ENCODE assay signal across 26 cellular contexts in the genomic region with DNA sequence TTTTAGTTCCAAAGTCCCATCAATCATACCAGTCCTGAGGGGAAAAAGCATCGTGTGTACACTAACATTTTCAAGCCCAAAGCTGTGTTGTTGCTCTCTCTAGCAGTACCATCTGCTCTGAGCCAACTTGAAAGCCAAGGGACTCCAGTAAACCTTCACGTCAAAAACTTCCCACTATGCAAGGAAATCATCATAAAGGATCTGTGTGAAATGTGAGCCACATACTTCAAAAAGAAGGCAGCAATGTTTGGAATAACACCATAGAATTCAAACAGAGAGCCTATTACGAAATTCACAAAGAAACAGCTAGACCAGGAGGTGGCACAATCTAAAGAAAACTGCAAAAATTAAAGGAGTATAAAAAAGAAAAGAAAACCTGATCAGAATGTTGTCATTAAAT.
DNase-seq lines count a peak whose midpoint lies in the region; ATAC-seq, FAIRE-seq and TF ChIP-seq lines count a peak whose summit lies in the region.
"Had no signal": no experiment of that assay in that cellular context is flagged by ENCODE, and none has a peak within 500 bp of the region (broad histone marks: within the 10 kb centered on the region; RNA-seq: fewer than 3 reads in every experiment).

No MANE protein-coding gene starts in this region.

- CTCF ChIA-PET in WTC11 (lab: Charles Lee): interaction anchor here (0.5 to 0.7 kb wide), 3 partner anchors 10 to 98 kb away, joined by 3 to 5 read pairs (median 3); no protein-coding TSS in a partner anchor

- no peaks in the 10 kb centered on the region for H3K9me3 ChIP-seq in smooth muscle cell (replicated peaks; ENCODE audit: low read depth)
- H3K9me3 ChIP-seq: BLaER1 treated with 17β-estradiol and CSF1 and Interleukin-3, amounts not matched to agents 10 nM and 100 nM; sigmoid colon had no signal

- POLR2A ChIA-PET in WTC11 (lab: Charles Lee): no interaction called here

- no peak for TF ChIP-seq CTCF in WTC11 (IDR thresholded peaks at IDR 0.05)
- no peak for TF ChIP-seq CTCF in fibroblast of the aortic adventitia (IDR thresholded peaks at IDR 0.05; ENCODE audit: insufficient read depth, low read length)
- no peak for TF ChIP-seq CTCF in smooth muscle cell (IDR thresholded peaks at IDR 0.05; ENCODE audit: borderline replicate concordance, insufficient read depth, poor library complexity, severe bottlenecking)

- no peak overlapping the region for H3K9ac ChIP-seq in smooth muscle cell (ENCODE audit: low read depth)
- H3K9ac ChIP-seq: BLaER1 treated with 17β-estradiol and CSF1 and Interleukin-3, amounts not matched to agents 10 nM and 100 nM had no signal

- H3K4me1 Mint-ChIP-seq in WTC11: peaks cover 33% of the 10 kb centered on the region
- H3K4me1 Mint-ChIP-seq: T-cell had no signal

- H3K4me3 ChIP-seq in fibroblast of the aortic adventitia (ENCODE audit: low read depth, low read length): no peak overlapping the region
- H3K4me3 ChIP-seq in smooth muscle cell: no peak overlapping the region
- H3K4me3 ChIP-seq: BLaER1 treated with 17β-estradiol and CSF1 and Interleukin-3, amounts not matched to agents 10 nM and 100 nM; heart right ventricle; lung; sigmoid colon had no signal

- H3K9me3 Mint-ChIP-seq in WTC11: peaks cover 5% of the 10 kb centered on the region

- no peaks in the 10 kb centered on the region for H3K27me3 ChIP-seq in smooth muscle cell (ENCODE audit: low read depth)
- H3K27me3 ChIP-seq: BLaER1 treated with 17β-estradiol and CSF1 and Interleukin-3, amounts not matched to agents 10 nM and 100 nM; heart right ventricle; sigmoid colon had no signal

- TF ChIP-seq POLR2A in GM12891 (IDR thresholded peaks at IDR 0.05; ENCODE audit: low read depth, low read length): no peak

- no peaks in the 10 kb centered on the region for H3F3A ChIP-seq in smooth muscle cell (ENCODE audit: low read depth)

- H3K4me1 ChIP-seq in smooth muscle cell (ENCODE audit: low read depth): peaks cover 2% of the 10 kb centered on the region
- H3K4me1 ChIP-seq: BLaER1 treated with 17β-estradiol and CSF1 and Interleukin-3, amounts not matched to agents 10 nM and 100 nM; heart right ventricle; sigmoid colon had no signal

- H3K27ac Mint-ChIP-seq in WTC11: no peak overlapping the region
- H3K27ac Mint-ChIP-seq: T-cell had no signal

- peak overlapping the region; percentile 30; the same call in 1 of the 2 replicates for H3K4me3 Mint-ChIP-seq in WTC11
- H3K4me3 Mint-ChIP-seq: T-cell had no signal

- no peak for FAIRE-seq in GM12891 (lab: Jason Lieb, UNC)

- peaks cover 4% of the 10 kb centered on the region; the same call in 1 of the 2 replicates for H3K27me3 Mint-ChIP-seq in WTC11 (ENCODE audit: low read depth)
- H3K27me3 Mint-ChIP-seq: T-cell had no signal

- no peaks in the 10 kb centered on the region for H3K79me2 ChIP-seq in smooth muscle cell (ENCODE audit: low read depth)

- no peaks in the 10 kb centered on the region for H4K20me1 ChIP-seq in smooth muscle cell (ENCODE audit: low read depth)
- H4K20me1 ChIP-seq: BLaER1 treated with 17β-estradiol and CSF1 and Interleukin-3, amounts not matched to agents 10 nM and 100 nM had no signal

- peak; percentile 12; the same call in 1 of the 2 replicates for ATAC-seq in WTC11
- ATAC-seq: heart right ventricle, T-cell had no signal

- 62% methylated on average over 3 of the region's 3 CpGs for WGBS in smooth muscle cell (ENCODE audit: low lambda C conversion rate)

- peaks cover 44% of the 10 kb centered on the region for H3K36me3 Mint-ChIP-seq in WTC11
- H3K36me3 Mint-ChIP-seq: T-cell had no signal

- H3K27ac ChIP-seq in smooth muscle cell (ENCODE audit: low read depth): no peak overlapping the region
- H3K27ac ChIP-seq: BLaER1 treated with 17β-estradiol and CSF1 and Interleukin-3, amounts not matched to agents 10 nM and 100 nM; heart right ventricle; sigmoid colon had no signal

- H3K36me3 ChIP-seq in smooth muscle cell (ENCODE audit: low read depth): no peaks in the 10 kb centered on the region
- H3K36me3 ChIP-seq: BLaER1 treated with 17β-estradiol and CSF1 and Interleukin-3, amounts not matched to agents 10 nM and 100 nM; heart right ventricle; sigmoid colon had no signal

- H3K4me2 ChIP-seq in smooth muscle cell: no peak overlapping the region
- H3K4me2 ChIP-seq: BLaER1 treated with 17β-estradiol and CSF1 and Interleukin-3, amounts not matched to agents 10 nM and 100 nM had no signal

- peak overlapping the region; percentile 67 for H2AFZ ChIP-seq in smooth muscle cell (ENCODE audit: low read depth)

- DNase-seq in NCI-H2227 treated with DMSO at 0.1 percent for 48 hours (lab: John Stamatoyannopoulos, UW) (peak; percentile 30), NCI-H2227 (lab: John Stamatoyannopoulos, UW; ENCODE audit: unreplicated experiment) (no peak), WTC11 (ENCODE audit: low spot score) (no peak), fibroblast of the aortic adventitia (ENCODE audit: low read depth) (peak; percentile 3), smooth muscle cell (lab: John Stamatoyannopoulos, UW; ENCODE audit: unreplicated experiment) (no peak), GM12891 (ENCODE audit: insufficient read length, low spot score) (no peak), globus pallidus (ENCODE audit: low spot score) (no peak)
- no peak for DNase-seq in stimulated activated naive CD4-positive, alpha-beta T cell (lab: John Stamatoyannopoulos, UW)
- DNase-seq: activated CD4-positive, alpha-beta T cell treated with anti-CD3 and anti-CD28 coated beads for 48 hours; activated CD8-positive, alpha-beta memory T cell treated with anti-CD3 and anti-CD28 coated beads, Interleukin-2, amount 50 U/mL, for 48 hours; activated gamma-delta T cell; amygdala; cerebellar nuclear complex; DMS 273 treated with DMSO at 0.1 percent for 48 hours; effector memory CD4-positive, alpha-beta T cell; GF-D8; heart right ventricle; KBM-7; NCI-H187; NCI-H510A treated with DMSO at 0.1 percent for 48 hours; SHP77 treated with DMSO at 0.1 percent for 48 hours; sigmoid colon; stimulated activated CD4-positive, alpha-beta T cell treated with anti-CD3 and anti-CD28 coated beads, Interleukin-4, amount 100 ng/mL, for 1 hour; T-cell had no signal

TF ChIP-seq in WTC11, 78 proteins besides CTCF, POLR2A, EP300 and RAD21:
- TF ChIP-seq, protein P1, sequence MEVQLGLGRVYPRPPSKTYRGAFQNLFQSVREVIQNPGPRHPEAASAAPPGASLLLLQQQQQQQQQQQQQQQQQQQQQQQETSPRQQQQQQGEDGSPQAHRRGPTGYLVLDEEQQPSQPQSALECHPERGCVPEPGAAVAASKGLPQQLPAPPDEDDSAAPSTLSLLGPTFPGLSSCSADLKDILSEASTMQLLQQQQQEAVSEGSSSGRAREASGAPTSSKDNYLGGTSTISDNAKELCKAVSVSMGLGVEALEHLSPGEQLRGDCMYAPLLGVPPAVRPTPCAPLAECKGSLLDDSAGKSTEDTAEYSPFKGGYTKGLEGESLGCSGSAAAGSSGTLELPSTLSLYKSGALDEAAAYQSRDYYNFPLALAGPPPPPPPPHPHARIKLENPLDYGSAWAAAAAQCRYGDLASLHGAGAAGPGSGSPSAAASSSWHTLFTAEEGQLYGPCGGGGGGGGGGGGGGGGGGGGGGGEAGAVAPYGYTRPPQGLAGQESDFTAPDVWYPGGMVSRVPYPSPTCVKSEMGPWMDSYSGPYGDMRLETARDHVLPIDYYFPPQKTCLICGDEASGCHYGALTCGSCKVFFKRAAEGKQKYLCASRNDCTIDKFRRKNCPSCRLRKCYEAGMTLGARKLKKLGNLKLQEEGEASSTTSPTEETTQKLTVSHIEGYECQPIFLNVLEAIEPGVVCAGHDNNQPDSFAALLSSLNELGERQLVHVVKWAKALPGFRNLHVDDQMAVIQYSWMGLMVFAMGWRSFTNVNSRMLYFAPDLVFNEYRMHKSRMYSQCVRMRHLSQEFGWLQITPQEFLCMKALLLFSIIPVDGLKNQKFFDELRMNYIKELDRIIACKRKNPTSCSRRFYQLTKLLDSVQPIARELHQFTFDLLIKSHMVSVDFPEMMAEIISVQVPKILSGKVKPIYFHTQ (CRISPR knock-in tag; IDR thresholded peaks at IDR 0.05): peak; percentile 12; the same call in 1 of the 2 replicates
- no peak for TF ChIP-seq HMGA2 (CRISPR knock-in tag; IDR thresholded peaks at IDR 0.05)
- 0 out of 2 replicates have a peak, but pooled peaks have one; percentile 9 for TF ChIP-seq ZNF671 (CRISPR knock-in tag; IDR thresholded peaks at IDR 0.05)
- TF ChIP-seq NFATC4 (CRISPR knock-in tag; IDR thresholded peaks at IDR 0.05): peak; percentile 19; the same call in 1 of the 2 replicates

TF ChIP-seq in GM12891, 5 proteins besides CTCF, POLR2A, EP300 and RAD21:
- TF ChIP-seq TAF1 (IDR thresholded peaks at IDR 0.05; ENCODE audit: low read depth, low read length): no peak
- TF ChIP-seq POLR2AphosphoS5 (IDR thresholded peaks at IDR 0.05; ENCODE audit: low read depth, low read length): no peak
- no peak for TF ChIP-seq PAX5 (IDR thresholded peaks at IDR 0.05; ENCODE audit: insufficient read depth, low read length, severe bottlenecking)
- no peak for TF ChIP-seq SPI1 (IDR thresholded peaks at IDR 0.05; ENCODE audit: low read depth, low read length)
- no peak for TF ChIP-seq POU2F2 (IDR thresholded peaks at IDR 0.05; ENCODE audit: low read depth, low read length)

Comparison
In these comparisons a context has a peak if more than half of its experiments do, and no peak if none do; other contexts are left out.
1. DNase-seq: peak in NCI-H2227 treated with DMSO at 0.1 percent for 48 hours (single experiment) and fibroblast of the aortic adventitia (single experiment); none in NCI-H2227 (single experiment), WTC11 (single experiment), smooth muscle cell (single experiment), GM12891 (single experiment), globus pallidus (single experiment) and stimulated activated naive CD4-positive, alpha-beta T cell (0 of 6).